In genomic region chr7:54705436-54705835, GRCh38 we compare ENCODE assay signal across 10 cellular contexts. TPM values are rescaled to one million over a fixed set of nuclear protein-coding genes. Genes with fewer than 3 reads are reported as not detected.
DNase-seq lines count a peak whose midpoint lies in the region; ATAC-seq and TF ChIP-seq lines count a peak whose summit lies in the region.
"Had no signal": no experiment of that assay in that cellular context is flagged by ENCODE, and none has a peak within 500 bp of the region (broad histone marks: within the 10 kb centered on the region; RNA-seq: fewer than 3 reads in every experiment).

No MANE protein-coding gene starts in this region.

- intact Hi-C loops in HCT116 (cut with micrococcal nuclease) (no loop called here), sciatic nerve (cut with DNase I) (no loop called here)

- H2AFZ ChIP-seq in HCT116 (ENCODE audit: low read depth, low read length, poor library complexity, severe bottlenecking) = no peak overlapping the region

- peaks cover 0 to 7% of the 10 kb centered on the region in 2 experiments; a peak in 2 of 4 replicates for H3K4me1 ChIP-seq in HCT116 (ENCODE audit: control insufficient read depth in 1 of 2, insufficient read depth in 2 of 2, low read length in 2 of 2)
- H3K4me1 ChIP-seq in Peyer's patch = no peaks in the 10 kb centered on the region
- H3K4me1 ChIP-seq: right lobe of liver had no signal

- H3K9me3 ChIP-seq in HCT116 (ENCODE audit: control insufficient read depth in 1 of 2, insufficient read depth in 1 of 2, low read depth in 1 of 2, low read length in 2 of 2) (no peaks in the 10 kb centered on the region), Peyer's patch (no peaks in the 10 kb centered on the region)
- H3K9me3 ChIP-seq: right lobe of liver had no signal

- H4K20me1 ChIP-seq in HCT116 (ENCODE audit: insufficient read depth) = no peaks in the 10 kb centered on the region

- CTCF ChIA-PET in HCT116 (lab: Charles Lee) = interaction anchor here (1.7 kb wide), 1 partner anchor 550 kb away, joined by 4 read pairs; no protein-coding TSS in a partner anchor

- H3K27me3 ChIP-seq in HCT116 (ENCODE audit: insufficient read depth, low read length) (no peaks in the 10 kb centered on the region), Peyer's patch (no peaks in the 10 kb centered on the region)
- H3K27me3 ChIP-seq: right lobe of liver had no signal

- peak; percentile 42 for DNase-seq in AG10803 (ENCODE audit: low read depth)
- DNase-seq in HCT116 (ENCODE audit: low read depth, low spot score) = peak; percentile 41
- peak; percentile 75 for DNase-seq in RKO (ENCODE audit: low spot score)
- peak; percentile 68 for DNase-seq in fibroblast of mammary gland (ENCODE audit: low read depth)
- DNase-seq in Peyer's patch = no peak
- no peak for DNase-seq in sciatic nerve (ENCODE audit: low spot score)
- DNase-seq: left cardiac atrium, right lobe of liver had no signal

- no peaks in the 10 kb centered on the region for H3K9me2 ChIP-seq in HCT116 (ENCODE audit: insufficient read depth)

- no TSS peak for BruUV-seq in HCT116 (replicated peaks; lab: Mats Ljungman, UMichigan)

- H3K36me3 ChIP-seq in HCT116 (ENCODE audit: control insufficient read depth in 1 of 2, insufficient read depth in 2 of 2, low read length in 2 of 2) (no peaks in the 10 kb centered on the region), Peyer's patch (no peaks in the 10 kb centered on the region)
- H3K36me3 ChIP-seq: right lobe of liver had no signal

- peak overlapping the region; percentile 31; the same call in 1 of the 2 replicates for H3K4me2 ChIP-seq in HCT116 (ENCODE audit: low read length)

- TF ChIP-seq POLR2A in HCT116 (IDR thresholded peaks at IDR 0.05; ENCODE audit: borderline replicate concordance, extremely low read depth, insufficient read depth, insufficient read length) (no peak), Peyer's patch (IDR thresholded peaks at IDR 0.05) (no peak)

- H3K4me3 ChIP-seq in AG10803 (ENCODE audit: low read length) (no peak overlapping the region), HCT116 (replicated peaks in 1 of 2; ENCODE audit: low read depth in 1 of 2, low read length in 2 of 2) (no peak overlapping the region), fibroblast of mammary gland (ENCODE audit: control insufficient read depth, low read depth, low read length) (no peak overlapping the region), Peyer's patch (no peak overlapping the region)
- H3K4me3 ChIP-seq: right lobe of liver had no signal

- RAD21 ChIA-PET in HCT116 (lab: Charles Lee; ENCODE audit: low non-redundant PET in 1 of 2, low total read pairs in 2 of 2, uncharacterized antibody in 2 of 2, unreplicated experiment in 2 of 2) = no interaction called here

- no peak for TF ChIP-seq CTCF in AG10803 (conservative IDR thresholded peaks at IDR 0.05; ENCODE audit: low read length)
- no peak for TF ChIP-seq CTCF in HCT116 (IDR thresholded peaks at IDR 0.05 in 2 of 3, conservative IDR thresholded peaks at IDR 0.05 in 1 of 3; ENCODE audit: borderline replicate concordance in 1 of 3, insufficient read depth in 1 of 3, low read depth in 2 of 3, low read length in 2 of 3)
- TF ChIP-seq CTCF in fibroblast of mammary gland (conservative IDR thresholded peaks at IDR 0.05; ENCODE audit: control insufficient read depth, insufficient read depth, low read depth, low read length) = no peak
- no peak for TF ChIP-seq CTCF in Peyer's patch (IDR thresholded peaks at IDR 0.05)

- H3K27ac ChIP-seq in HCT116 (ENCODE audit: low read depth, low read length) (no peak overlapping the region), Peyer's patch (no peak overlapping the region)
- H3K27ac ChIP-seq: right lobe of liver had no signal

- POLR2A ChIA-PET in HCT116 (lab: Charles Lee) = no interaction called here

- no peak overlapping the region for H3K9ac ChIP-seq in HCT116 (ENCODE audit: low read length)

- ATAC-seq in HCT116 (peak; percentile 70), GM21723 (IDR thresholded peaks at IDR 0.05; ENCODE audit: unreplicated experiment) (no peak), sciatic nerve (no peak)
- no peak for ATAC-seq in activated CD4-positive, CD25-positive, alpha-beta regulatory T cell treated with anti-CD3 and anti-CD28 coated beads, Interleukin-2, amount 50 U/mL, for 24 hours

- H3K79me2 ChIP-seq in HCT116 (ENCODE audit: insufficient read depth, low read length) = no peaks in the 10 kb centered on the region

- no peak for TF ChIP-seq RAD21 in HCT116 (IDR thresholded peaks at IDR 0.05; ENCODE audit: low read depth)

TF ChIP-seq in HCT116, 20 proteins besides CTCF, POLR2A, EP300 and RAD21:
- TF ChIP-seq EZH2 (IDR thresholded peaks at IDR 0.05) (no peak), ZNF274 (IDR thresholded peaks at IDR 0.05; ENCODE audit: low read depth, low read length) (no peak), ELF1 (IDR thresholded peaks at IDR 0.05; ENCODE audit: borderline replicate concordance, low read depth) (no peak), SP1 (IDR thresholded peaks at IDR 0.05; ENCODE audit: low read depth) (no peak), SIN3A (IDR thresholded peaks at IDR 0.05; ENCODE audit: low read depth) (no peak), TCF7L2 (IDR thresholded peaks at IDR 0.05; ENCODE audit: borderline replicate concordance, extremely low read depth, insufficient read depth, insufficient read length) (no peak), FOSL1 (IDR thresholded peaks at IDR 0.05; ENCODE audit: low read depth) (0 out of 2 replicates have a peak, but pooled peaks have one; percentile 14), MAX (IDR thresholded peaks at IDR 0.05) (no peak)

RNA-seq across cellular contexts. Expression of gene SEC61G, which starts 53.6 kb away (rescaled TPM):
- total RNA-seq in HCT116 (2021; ENCODE audit: unreplicated experiment) (147 TPM), Peyer's patch (100 to 1,000 TPM in 2 of 4 donors, 10 to 100 TPM in 2; 55.3 to 172 (median 118) TPM), sciatic nerve (54.9 TPM)
- 179 and 221 TPM in 2 replicates for polyA plus RNA-seq in HCT116 (2012)

Comparison
In these comparisons a context has a peak if more than half of its experiments do, and no peak if none do; other contexts are left out.
1. DNase-seq: peak in AG10803 (single experiment), HCT116 (single experiment), RKO (single experiment) and fibroblast of mammary gland (single experiment); none in Peyer's patch (0 of 3) and sciatic nerve (single experiment).